1 cellular context compared by ENCODE assay signal in the genomic region with DNA sequence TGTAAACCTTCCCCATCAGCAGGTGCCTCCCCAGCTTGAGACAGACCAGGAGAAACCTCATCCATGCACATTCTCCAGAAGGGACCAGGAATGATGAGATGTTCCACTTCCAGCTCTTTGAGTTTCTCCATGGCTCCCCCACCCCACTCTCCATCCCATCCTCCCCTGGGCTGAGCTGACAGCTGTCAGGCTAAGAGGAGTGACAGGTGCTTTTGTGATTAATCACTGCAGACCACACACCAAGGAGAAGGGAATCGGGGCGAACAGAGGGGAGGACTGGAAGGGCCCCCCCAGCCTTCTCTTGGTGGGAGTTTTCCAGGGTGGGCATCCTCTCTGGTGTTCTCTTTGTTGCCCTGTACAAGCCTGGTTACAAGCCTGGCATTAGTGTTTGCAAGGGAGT.
TF ChIP-seq lines count a peak whose summit lies in the region.

No MANE protein-coding gene starts in this region.

TF ChIP-seq in GM12878, 131 proteins besides CTCF, POLR2A, EP300 and RAD21 (continued from another document):
- TF ChIP-seq EGR1 (IDR thresholded peaks at IDR 0.05; ENCODE audit: borderline replicate concordance in 1 of 2, low read depth in 2 of 2, low read length in 2 of 2) (no peak), SUZ12 (IDR thresholded peaks at IDR 0.05; ENCODE audit: unreplicated experiment) (no peak)
- TF ChIP-seq, protein P1, sequence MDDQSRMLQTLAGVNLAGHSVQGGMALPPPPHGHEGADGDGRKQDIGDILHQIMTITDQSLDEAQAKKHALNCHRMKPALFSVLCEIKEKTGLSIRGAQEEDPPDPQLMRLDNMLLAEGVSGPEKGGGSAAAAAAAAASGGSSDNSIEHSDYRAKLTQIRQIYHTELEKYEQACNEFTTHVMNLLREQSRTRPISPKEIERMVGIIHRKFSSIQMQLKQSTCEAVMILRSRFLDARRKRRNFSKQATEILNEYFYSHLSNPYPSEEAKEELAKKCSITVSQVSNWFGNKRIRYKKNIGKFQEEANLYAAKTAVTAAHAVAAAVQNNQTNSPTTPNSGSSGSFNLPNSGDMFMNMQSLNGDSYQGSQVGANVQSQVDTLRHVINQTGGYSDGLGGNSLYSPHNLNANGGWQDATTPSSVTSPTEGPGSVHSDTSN (IDR thresholded peaks at IDR 0.05; ENCODE audit: insufficient replicate concordance, low read depth, low read length), result peak; percentile 36
- TF ChIP-seq, protein P2, sequence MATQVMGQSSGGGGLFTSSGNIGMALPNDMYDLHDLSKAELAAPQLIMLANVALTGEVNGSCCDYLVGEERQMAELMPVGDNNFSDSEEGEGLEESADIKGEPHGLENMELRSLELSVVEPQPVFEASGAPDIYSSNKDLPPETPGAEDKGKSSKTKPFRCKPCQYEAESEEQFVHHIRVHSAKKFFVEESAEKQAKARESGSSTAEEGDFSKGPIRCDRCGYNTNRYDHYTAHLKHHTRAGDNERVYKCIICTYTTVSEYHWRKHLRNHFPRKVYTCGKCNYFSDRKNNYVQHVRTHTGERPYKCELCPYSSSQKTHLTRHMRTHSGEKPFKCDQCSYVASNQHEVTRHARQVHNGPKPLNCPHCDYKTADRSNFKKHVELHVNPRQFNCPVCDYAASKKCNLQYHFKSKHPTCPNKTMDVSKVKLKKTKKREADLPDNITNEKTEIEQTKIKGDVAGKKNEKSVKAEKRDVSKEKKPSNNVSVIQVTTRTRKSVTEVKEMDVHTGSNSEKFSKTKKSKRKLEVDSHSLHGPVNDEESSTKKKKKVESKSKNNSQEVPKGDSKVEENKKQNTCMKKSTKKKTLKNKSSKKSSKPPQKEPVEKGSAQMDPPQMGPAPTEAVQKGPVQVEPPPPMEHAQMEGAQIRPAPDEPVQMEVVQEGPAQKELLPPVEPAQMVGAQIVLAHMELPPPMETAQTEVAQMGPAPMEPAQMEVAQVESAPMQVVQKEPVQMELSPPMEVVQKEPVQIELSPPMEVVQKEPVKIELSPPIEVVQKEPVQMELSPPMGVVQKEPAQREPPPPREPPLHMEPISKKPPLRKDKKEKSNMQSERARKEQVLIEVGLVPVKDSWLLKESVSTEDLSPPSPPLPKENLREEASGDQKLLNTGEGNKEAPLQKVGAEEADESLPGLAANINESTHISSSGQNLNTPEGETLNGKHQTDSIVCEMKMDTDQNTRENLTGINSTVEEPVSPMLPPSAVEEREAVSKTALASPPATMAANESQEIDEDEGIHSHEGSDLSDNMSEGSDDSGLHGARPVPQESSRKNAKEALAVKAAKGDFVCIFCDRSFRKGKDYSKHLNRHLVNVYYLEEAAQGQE (IDR thresholded peaks at IDR 0.05; ENCODE audit: low read depth, low read length), result no peak
